17 cellular contexts compared by ENCODE assay signal in genomic region chr6:161033667-161034066, GRCh38. TPM values are rescaled to one million over a fixed set of nuclear protein-coding genes. Genes with fewer than 3 reads are reported as not detected.
A peak's percentile ranks its signal among the peaks of the same experiment; 100 is the strongest.
DNase-seq lines count a peak whose midpoint lies in the region; ATAC-seq, FAIRE-seq and TF ChIP-seq lines count a peak whose summit lies in the region.
"Had no signal": no experiment of that assay in that cellular context is flagged by ENCODE, and none has a peak within 500 bp of the region (broad histone marks: within the 10 kb centered on the region; RNA-seq: fewer than 3 reads in every experiment).

No MANE protein-coding gene starts in this region.

- DNase-seq in NOMO-1 treated with DMSO at 0.1 percent for 48 hours (lab: John Stamatoyannopoulos, UW; ENCODE audit: unreplicated experiment) (peak; percentile 8), NOMO-1 treated with dmso at 0.1 percent for 144 hours (lab: John Stamatoyannopoulos, UW; ENCODE audit: unreplicated experiment) (no peak), NCI-H1105 (lab: John Stamatoyannopoulos, UW) (peak; percentile 62), bronchial epithelial cell (ENCODE audit: low read depth) (peak; percentile 76), putamen (ENCODE audit: low spot score) (peak; percentile 49), NCI-H1930 (lab: John Stamatoyannopoulos, UW) (no peak)
- DNase-seq: activated CD8-positive, alpha-beta T cell treated with anti-CD3 and anti-CD28 coated beads for 36 hours; CD4-positive, CD25-positive, alpha-beta regulatory T cell; EL; naive B cell; NCI-H1694 treated with DMSO at 0.1 percent for 48 hours; stimulated activated CD4-positive, alpha-beta T cell treated with anti-CD3 and anti-CD28 coated beads, Interleukin-12 subunit alpha, Interleukin-12 subunit beta, amount 100 ng/mL, for 4 hours; stimulated activated naive B cell treated with anti-CD40 and anti-IgM and Interleukin-4, amounts not matched to agents 10 μg/mL and 1 μg/mL and 100 μg/mL, for 72 hours; transverse colon had no signal

- no peak for ATAC-seq in GM21381 (IDR thresholded peaks at IDR 0.05; ENCODE audit: unreplicated experiment)
- ATAC-seq in GM21825 (IDR thresholded peaks at IDR 0.05; ENCODE audit: unreplicated experiment) = no peak
- ATAC-seq: activated CD8-positive, alpha-beta T cell treated with anti-CD3 and anti-CD28 coated beads for 36 hours; stimulated activated naive B cell treated with anti-CD40 and anti-IgM and Interleukin-4, amounts not matched to agents 10 μg/mL and 1 μg/mL and 100 μg/mL, for 72 hours had no signal

- no peak for FAIRE-seq in bronchial epithelial cell (lab: Jason Lieb, UNC)
- FAIRE-seq: H1 had no signal

- H3K4me3 ChIP-seq in bronchial epithelial cell (ENCODE audit: low read depth, low read length) = no peak overlapping the region
- H3K4me3 ChIP-seq: transverse colon had no signal

- no peak for TF ChIP-seq CTCF in bronchial epithelial cell (IDR thresholded peaks at IDR 0.05; ENCODE audit: insufficient read depth, low read length, severe bottlenecking)

- peaks cover 3% of the 10 kb centered on the region for H3K36me3 ChIP-seq in bronchial epithelial cell (ENCODE audit: control insufficient read depth, insufficient read depth, low read length)
- H3K36me3 ChIP-seq: transverse colon had no signal

- no peaks in the 10 kb centered on the region for H3K27me3 ChIP-seq in bronchial epithelial cell (ENCODE audit: control insufficient read depth, insufficient read depth, low read length)
- H3K27me3 ChIP-seq: transverse colon had no signal

RNA-seq across cellular contexts. Expression of gene MAP3K4, which starts 42.1 kb away (rescaled TPM):
- 41.3 and 47.0 TPM in 2 replicates for total RNA-seq in bronchial epithelial cell

Comparison
In these comparisons a context has a peak if more than half of its experiments do, and no peak if none do; other contexts are left out.
1. DNase-seq: peak in NOMO-1 treated with DMSO at 0.1 percent for 48 hours (single experiment), NCI-H1105 (single experiment), bronchial epithelial cell (single experiment) and putamen (single experiment); none in NOMO-1 treated with dmso at 0.1 percent for 144 hours (single experiment) and NCI-H1930 (0 of 2).